8 cellular contexts compared by ENCODE assay signal in genomic region chr5:60382761-60383160, GRCh38.
DNase-seq lines count a peak whose midpoint lies in the region; ATAC-seq, FAIRE-seq and TF ChIP-seq lines count a peak whose summit lies in the region.

No MANE protein-coding gene starts in this region.

- H4K20me1 ChIP-seq in HepG2 (ENCODE audit: insufficient read depth, low read length), result no peaks in the 10 kb centered on the region

- BruUV-seq in HepG2 (replicated peaks; lab: Mats Ljungman, UMichigan), result no TSS peak

- intact Hi-C loops in HepG2 (cut with micrococcal nuclease; ENCODE audit: unreplicated experiment), result loop anchor here (2.0 to 10.0 kb wide), 2 partner anchors 570 to 998 kb away; no protein-coding TSS in a partner anchor
- intact Hi-C loops in colonic mucosa (cut with DNase I), result loop anchor here (5.0 kb wide), 1 partner anchor 570 kb away; no protein-coding TSS in a partner anchor

- TF ChIP-seq EP300 in HepG2 (IDR thresholded peaks at IDR 0.05; ENCODE audit: low read depth in 2 of 2, low read length in 2 of 2) (no peak), HepG2 (CRISPR knock-in tag; IDR thresholded peaks at IDR 0.05; ENCODE audit: borderline replicate concordance) (no peak)

- CTCF ChIA-PET in HepG2 (lab: Yijun Ruan, JAX; ENCODE audit: low intra/inter-chr PET ratio, low total read pairs), result interaction anchor here (1.5 kb wide), 1 partner anchor 993 kb away, joined by 6 read pairs; no protein-coding TSS in a partner anchor

- DNase-seq in GM06990 (ENCODE audit: extremely low read depth, insufficient read length) (no peak), HT-29 (ENCODE audit: low spot score) (peak; percentile 2), HepG2 (ENCODE audit: low spot score) (no peak), ecto neural progenitor cell (ENCODE audit: low spot score) (no peak), dedifferentiated amniotic fluid mesenchymal stem cell (ENCODE audit: extremely low spot score) (no peak), colonic mucosa (no peak)
- no peak for DNase-seq in activated CD8-positive, alpha-beta memory T cell treated with anti-CD3 and anti-CD28 coated beads, Interleukin-2, amount 50 U/mL, for 4 hours

- no peak overlapping the region for H2AFZ ChIP-seq in HepG2 (ENCODE audit: low read length)

- WGBS in HepG2 (ENCODE audit: low lambda C conversion rate), result 69% methylated on average over 2 of the region's 2 CpGs

- peak; percentile 56 for FAIRE-seq in HepG2 (lab: Jason Lieb, UNC)

- no peaks in the 10 kb centered on the region for H3K27me3 ChIP-seq in GM06990 (replicated peaks; ENCODE audit: control insufficient read depth, insufficient read depth, low read length)
- H3K27me3 ChIP-seq in HepG2 (ENCODE audit: control insufficient read depth in 1 of 2, insufficient read depth in 2 of 2, low read length in 2 of 2), result no peaks in the 10 kb centered on the region
- H3K27me3 ChIP-seq in colonic mucosa, result no peaks in the 10 kb centered on the region

- H3K9ac ChIP-seq in HepG2 (ENCODE audit: insufficient read depth, low read depth, low read length), result no peak overlapping the region
- H3K9ac ChIP-seq in colonic mucosa (ENCODE audit: low read depth in 2 of 2, low read length in 2 of 2), result no peak overlapping the region

- no peak for ATAC-seq in HepG2

- no peak for TF ChIP-seq RAD21 in HepG2 (CRISPR knock-in tag; IDR thresholded peaks at IDR 0.05)

- in situ Hi-C loops in HepG2 (cut with HindIII; ENCODE audit: extremely low pct_ligation_motif_present, low pct_unique_long_range_greater_than_20kb), result loop anchor here (25.0 kb wide), 1 partner anchor 995 kb away; no protein-coding TSS in a partner anchor

- H3K4me1 ChIP-seq in HepG2 (ENCODE audit: insufficient read depth, low read length), result peaks cover 7% of the 10 kb centered on the region; the same call in 1 of the 2 replicates
- H3K4me1 ChIP-seq in colonic mucosa, result no peaks in the 10 kb centered on the region

- no peaks in the 10 kb centered on the region for H3K36me3 ChIP-seq in GM06990 (ENCODE audit: control insufficient read depth, insufficient read depth, low read length)
- no peaks in the 10 kb centered on the region for H3K36me3 ChIP-seq in HepG2 (replicated peaks in 1 of 2; ENCODE audit: control insufficient read depth in 1 of 2, insufficient read depth in 2 of 2, low read length in 2 of 2)
- no peaks in the 10 kb centered on the region for H3K36me3 ChIP-seq in colonic mucosa

- H3K9me3 ChIP-seq in HepG2 (ENCODE audit: low read length), result no peaks in the 10 kb centered on the region
- H3K9me3 ChIP-seq in colonic mucosa, result no peaks in the 10 kb centered on the region

- no peak overlapping the region for H3K27ac ChIP-seq in VCaP
- H3K27ac ChIP-seq in HepG2 (ENCODE audit: extremely low read length, insufficient read depth, low read length), result no peak overlapping the region
- no peak overlapping the region for H3K27ac ChIP-seq in colonic mucosa

- no peak for TF ChIP-seq POLR2A in HepG2 (IDR thresholded peaks at IDR 0.05; ENCODE audit: insufficient read depth in 1 of 2, low read depth in 2 of 2, low read length in 2 of 2)

- H3K4me2 ChIP-seq in HepG2 (ENCODE audit: low read depth, low read length), result no peak overlapping the region

- H3K4me3 ChIP-seq in GM06990 (replicated peaks; ENCODE audit: low read depth, low read length) (no peak overlapping the region), HepG2 (replicated peaks in 1 of 3; ENCODE audit: insufficient read depth in 1 of 3, low read depth in 2 of 3, low read length in 3 of 3) (no peak overlapping the region), colonic mucosa (no peak overlapping the region)

- TF ChIP-seq CTCF in GM06990 (IDR thresholded peaks at IDR 0.05; ENCODE audit: insufficient read depth, low read length, poor library complexity, severe bottlenecking) (peak; percentile 43), VCaP (conservative IDR thresholded peaks at IDR 0.05) (peak; percentile 84), HepG2 (CRISPR knock-in tag; IDR thresholded peaks at IDR 0.05) (peak; percentile 62), colonic mucosa (IDR thresholded peaks at IDR 0.05) (no peak)

- POLR2A ChIA-PET in HepG2 (lab: Yijun Ruan, JAX), result no interaction called here

- H3K79me2 ChIP-seq in HepG2 (ENCODE audit: insufficient read depth, low read length), result no peaks in the 10 kb centered on the region

TF ChIP-seq in HepG2, 621 proteins besides CTCF, POLR2A, EP300 and RAD21:
- peak; percentile 33; the same call in 1 of the 2 replicates for TF ChIP-seq SMC3 (IDR thresholded peaks at IDR 0.05; ENCODE audit: low read length)
- no peak for TF ChIP-seq ERF (CRISPR knock-in tag; IDR thresholded peaks at IDR 0.05)
- peak; percentile 66 for TF ChIP-seq STAG1 (CRISPR knock-in tag; IDR thresholded peaks at IDR 0.05)
